In the genomic region with DNA sequence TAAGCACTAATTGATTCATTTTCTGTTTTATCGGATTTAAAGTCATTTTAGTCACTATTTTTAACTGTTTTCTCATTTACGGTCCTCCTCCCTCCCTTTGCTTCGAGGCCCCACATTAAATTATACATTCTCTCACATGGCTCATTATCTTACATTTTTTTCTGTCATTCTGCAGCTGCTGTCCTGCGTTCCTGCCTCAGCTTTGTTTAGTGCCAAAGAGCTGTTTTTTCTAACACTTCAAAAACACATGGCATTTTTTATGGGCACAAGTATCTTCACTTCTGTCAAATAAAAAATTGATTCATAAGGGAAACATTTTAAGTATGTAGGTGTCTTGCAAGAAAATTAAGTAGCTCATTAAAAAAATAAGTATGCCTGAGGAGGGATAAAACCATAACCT, we compare ENCODE assay signal across 23 cellular contexts.
"Had no signal": no experiment of that assay in that cellular context is flagged by ENCODE, and none has a peak within 500 bp of the region (broad histone marks: within the 10 kb centered on the region; RNA-seq: fewer than 3 reads in every experiment).

No MANE protein-coding gene starts in this region.

- H3K4me3 Mint-ChIP-seq: activated B cell treated with CpG ODN at 0.5 μM for 24 hours; activated CD4-positive, alpha-beta T cell treated with anti-CD3 and anti-CD28 coated beads for 36 hours; activated naive CD4-positive, alpha-beta T cell treated with anti-CD3 and anti-CD28 coated beads, Interleukin-2, amount 50 U/mL, for 24 hours; T-helper 1 cell treated with Interleukin-12 subunit alpha and Interleukin-12 subunit beta and Interleukin-4 antibody, amounts not matched to agents 30 μg/mL and 1 μg/mL, for 36 hours; type B pancreatic cell had no signal

- DNase-seq: activated B cell treated with CpG ODN at 0.5 μM for 24 hours; activated CD4-positive, alpha-beta T cell treated with anti-CD3 and anti-CD28 coated beads for 36 hours; activated CD4-positive, alpha-beta T cell treated with anti-CD3 and anti-CD28 coated beads, Interleukin-2, amount 50 U/mL, for 4 hours; activated CD8-positive, alpha-beta memory T cell treated with anti-CD3 and anti-CD28 coated beads for 24 hours; activated CD8-positive, alpha-beta memory T cell treated with anti-CD3 and anti-CD28 coated beads, Interleukin-2, amount 50 U/mL, for 48 hours; activated gamma-delta T cell treated with Interleukin-2 at 50 U/mL for 16 hours; dermis blood vessel endothelial cell; effector CD8-positive, alpha-beta T cell; heart left ventricle; left ventricle myocardium superior; nucleus accumbens; posterior cingulate gyrus; spleen; stimulated activated CD4-positive, alpha-beta T cell treated with anti-CD3 and anti-CD28 coated beads, Interleukin-4, amount 100 ng/mL, for 1 hour; stimulated activated naive CD4-positive, alpha-beta T cell had no signal

- H3K4me1 ChIP-seq: spleen had no signal

- H3K36me3 Mint-ChIP-seq: activated naive CD4-positive, alpha-beta T cell treated with anti-CD3 and anti-CD28 coated beads, Interleukin-2, amount 50 U/mL, for 24 hours; brain; type B pancreatic cell had no signal

- H3K27me3 ChIP-seq: esophagus muscularis mucosa, heart left ventricle, spleen, vagina had no signal

- H3K36me3 ChIP-seq: esophagus muscularis mucosa, heart left ventricle, spleen, thoracic aorta, vagina had no signal

- H3K4me3 ChIP-seq: esophagus muscularis mucosa, heart left ventricle, spleen, thoracic aorta, vagina had no signal

- H3K27me3 Mint-ChIP-seq: activated B cell treated with CpG ODN at 0.5 μM for 24 hours, brain, type B pancreatic cell had no signal

- ATAC-seq: activated CD4-positive, alpha-beta T cell treated with anti-CD3 and anti-CD28 coated beads for 36 hours; heart left ventricle; left ventricle myocardium superior; sciatic nerve had no signal

- H3K9me3 ChIP-seq: esophagus muscularis mucosa, heart left ventricle, spleen, thoracic aorta, vagina had no signal

- H3K27ac ChIP-seq: esophagus muscularis mucosa, heart left ventricle, spleen, thoracic aorta, vagina had no signal

- H3K27ac Mint-ChIP-seq: activated B cell treated with CpG ODN at 0.5 μM for 24 hours; activated CD4-positive, alpha-beta T cell treated with anti-CD3 and anti-CD28 coated beads for 36 hours; activated naive CD4-positive, alpha-beta T cell treated with anti-CD3 and anti-CD28 coated beads, Interleukin-2, amount 50 U/mL, for 24 hours; T-helper 1 cell treated with Interleukin-12 subunit alpha and Interleukin-12 subunit beta and Interleukin-4 antibody, amounts not matched to agents 30 μg/mL and 1 μg/mL, for 36 hours; type B pancreatic cell had no signal

- H3K4me1 Mint-ChIP-seq: activated B cell treated with CpG ODN at 0.5 μM for 24 hours; activated CD4-positive, alpha-beta T cell treated with anti-CD3 and anti-CD28 coated beads for 36 hours; activated naive CD4-positive, alpha-beta T cell treated with anti-CD3 and anti-CD28 coated beads, Interleukin-2, amount 50 U/mL, for 24 hours had no signal

- H3K9me3 Mint-ChIP-seq: activated naive CD4-positive, alpha-beta T cell treated with anti-CD3 and anti-CD28 coated beads, Interleukin-2, amount 50 U/mL, for 24 hours; T-helper 1 cell treated with Interleukin-12 subunit alpha and Interleukin-12 subunit beta and Interleukin-4 antibody, amounts not matched to agents 30 μg/mL and 1 μg/mL, for 36 hours; type B pancreatic cell had no signal
